ENCODE assay signal across 11 cellular contexts in genomic region chr17:62869885-62870580, GRCh38.
A peak's percentile ranks its signal among the peaks of the same experiment; 100 is the strongest.
DNase-seq lines count a peak whose midpoint lies in the region; ATAC-seq and TF ChIP-seq lines count a peak whose summit lies in the region.
"Had no signal": no experiment of that assay in that cellular context is flagged by ENCODE, and none has a peak within 500 bp of the region (broad histone marks: within the 10 kb centered on the region; RNA-seq: fewer than 3 reads in every experiment).

No MANE protein-coding gene starts in this region.

- no peaks in the 10 kb centered on the region for H3K36me3 ChIP-seq in hepatocyte (replicated peaks; ENCODE audit: insufficient read depth, low read depth)

- no peak overlapping the region; the same call in 1 of the 2 replicates for H3K4me3 ChIP-seq in AG04449 (ENCODE audit: low read depth, low read length)
- no peak overlapping the region for H3K4me3 ChIP-seq in hepatocyte

- no peak overlapping the region for H3K27ac Mint-ChIP-seq in stimulated activated effector memory CD8-positive, alpha-beta T cell treated with anti-CD3 and anti-CD28 coated beads, Interleukin-12 subunit alpha, Interleukin-12 subunit beta, amount 100 ng/mL, for 72 hours
- H3K27ac Mint-ChIP-seq: immature natural killer cell had no signal

- no peaks in the 10 kb centered on the region for H3K9me3 Mint-ChIP-seq in stimulated activated effector memory CD8-positive, alpha-beta T cell treated with anti-CD3 and anti-CD28 coated beads, Interleukin-12 subunit alpha, Interleukin-12 subunit beta, amount 100 ng/mL, for 72 hours
- H3K9me3 Mint-ChIP-seq: immature natural killer cell had no signal

- peak; percentile 89 for ATAC-seq in SK-N-SH treated with all-trans-retinoic acid at 6 μM for 48 hours
- no peak for ATAC-seq in stimulated activated effector memory CD8-positive, alpha-beta T cell treated with anti-CD3 and anti-CD28 coated beads, Interleukin-12 subunit alpha, Interleukin-12 subunit beta, amount 100 ng/mL, for 72 hours

- H4K20me1 ChIP-seq in hepatocyte (ENCODE audit: insufficient read depth, poor library complexity, severe bottlenecking), result no peaks in the 10 kb centered on the region

- H3K4me1 Mint-ChIP-seq in stimulated activated effector memory CD8-positive, alpha-beta T cell treated with anti-CD3 and anti-CD28 coated beads, Interleukin-12 subunit alpha, Interleukin-12 subunit beta, amount 100 ng/mL, for 72 hours, result no peaks in the 10 kb centered on the region
- H3K4me1 Mint-ChIP-seq: CD14-positive monocyte, immature natural killer cell had no signal

- POLR2A ChIA-PET in AG04449 (lab: Yijun Ruan, JAX), result no interaction called here

- no peaks in the 10 kb centered on the region for H3K27me3 ChIP-seq in hepatocyte

- H3K4me3 Mint-ChIP-seq in stimulated activated effector memory CD8-positive, alpha-beta T cell treated with anti-CD3 and anti-CD28 coated beads, Interleukin-12 subunit alpha, Interleukin-12 subunit beta, amount 100 ng/mL, for 72 hours, result no peak overlapping the region
- H3K4me3 Mint-ChIP-seq: CD14-positive monocyte, immature natural killer cell had no signal

- no peak overlapping the region for H2AFZ ChIP-seq in hepatocyte

- peak; percentile 85 for DNase-seq in AG04449 (ENCODE audit: low read depth, low spot score)
- DNase-seq in HT1080 (ENCODE audit: low read depth), result peak; percentile 48
- peak; percentile 69 for DNase-seq in hepatocyte (ENCODE audit: low spot score)
- no peak for DNase-seq in OCI-M2 (lab: John Stamatoyannopoulos, UW; ENCODE audit: unreplicated experiment)
- DNase-seq in LoVo (ENCODE audit: low spot score), result no peak
- DNase-seq in activated CD8-positive, alpha-beta memory T cell treated with anti-CD3 and anti-CD28 coated beads, Interleukin-2, amount 50 U/mL, for 48 hours, result no peak
- DNase-seq in stimulated activated effector memory CD8-positive, alpha-beta T cell treated with anti-CD3 and anti-CD28 coated beads, Interleukin-12 subunit alpha, Interleukin-12 subunit beta, amount 100 ng/mL, for 72 hours (ENCODE audit: low spot score in 2 of 2), result no peak
- DNase-seq: immature natural killer cell; stimulated activated CD4-positive, alpha-beta T cell treated with anti-CD3 and anti-CD28 coated beads, Interleukin-4, amount 100 ng/mL, for 4 hours had no signal

- peak overlapping the region; percentile 40 for H3K27ac ChIP-seq in hepatocyte

- H3K79me2 ChIP-seq in hepatocyte, result no peaks in the 10 kb centered on the region

- no peak for TF ChIP-seq CTCF in AG04449 (IDR thresholded peaks at IDR 0.05; ENCODE audit: insufficient read depth, low read length, missing control alignments)
- TF ChIP-seq CTCF in hepatocyte (IDR thresholded peaks at IDR 0.05; ENCODE audit: poor library complexity), result no peak

- WGBS in hepatocyte (ENCODE audit: low lambda C conversion rate, missing lambda C conversion rate), result 45% methylated on average over 7 of the region's 7 CpGs

- no peaks in the 10 kb centered on the region for H3K36me3 Mint-ChIP-seq in stimulated activated effector memory CD8-positive, alpha-beta T cell treated with anti-CD3 and anti-CD28 coated beads, Interleukin-12 subunit alpha, Interleukin-12 subunit beta, amount 100 ng/mL, for 72 hours
- H3K36me3 Mint-ChIP-seq: CD14-positive monocyte, immature natural killer cell had no signal

- no peaks in the 10 kb centered on the region for H3K9me2 ChIP-seq in hepatocyte (replicated peaks; ENCODE audit: insufficient read depth)

- H3K9me3 ChIP-seq in hepatocyte (ENCODE audit: low read depth), result no peaks in the 10 kb centered on the region

- H3K4me2 ChIP-seq in hepatocyte, result no peak overlapping the region

- CTCF ChIA-PET in AG04449 (lab: Yijun Ruan, JAX), result no interaction called here

- no peaks in the 10 kb centered on the region for H3K4me1 ChIP-seq in hepatocyte (ENCODE audit: insufficient read depth)

TF ChIP-seq in SK-N-SH treated with all-trans-retinoic acid at 6 μM for 48 hours, 23 proteins besides CTCF, POLR2A, EP300 and RAD21 (continues in another document):
- TF ChIP-seq SNAI2 (CRISPR knock-in tag; IDR thresholded peaks at IDR 0.05), result no peak
- TF ChIP-seq TSHZ2 (CRISPR knock-in tag; IDR thresholded peaks at IDR 0.05), result peak; percentile 59; the same call in 1 of the 2 replicates
- TF ChIP-seq OSR1 (CRISPR knock-in tag; IDR thresholded peaks at IDR 0.05), result no peak
- no peak for TF ChIP-seq ISL1 (CRISPR knock-in tag; IDR thresholded peaks at IDR 0.05)
- no peak for TF ChIP-seq TOX (CRISPR knock-in tag; IDR thresholded peaks at IDR 0.05; ENCODE audit: borderline replicate concordance)
- TF ChIP-seq ZNF8 (CRISPR knock-in tag; IDR thresholded peaks at IDR 0.05), result no peak
- TF ChIP-seq ZFP3 (CRISPR knock-in tag; IDR thresholded peaks at IDR 0.05), result no peak
- no peak for TF ChIP-seq ZNF565 (CRISPR knock-in tag; conservative IDR thresholded peaks at IDR 0.05; ENCODE audit: low read depth)
- TF ChIP-seq PPARA (CRISPR knock-in tag; IDR thresholded peaks at IDR 0.05; ENCODE audit: borderline replicate concordance), result no peak
- TF ChIP-seq PATZ1 (CRISPR knock-in tag; IDR thresholded peaks at IDR 0.05; ENCODE audit: borderline replicate concordance), result no peak
- TF ChIP-seq BACH2 (CRISPR knock-in tag; IDR thresholded peaks at IDR 0.05; ENCODE audit: borderline replicate concordance), result no peak
- no peak for TF ChIP-seq RARB (CRISPR knock-in tag; IDR thresholded peaks at IDR 0.05)
- no peak for TF ChIP-seq CREB5 (CRISPR knock-in tag; IDR thresholded peaks at IDR 0.05; ENCODE audit: low read depth)
- no peak for TF ChIP-seq ZC3H10 (CRISPR knock-in tag; IDR thresholded peaks at IDR 0.05)
- no peak for TF ChIP-seq ZNF70 (CRISPR knock-in tag; IDR thresholded peaks at IDR 0.05)
- no peak for TF ChIP-seq ZFP30 (CRISPR knock-in tag; IDR thresholded peaks at IDR 0.05)
- no peak for TF ChIP-seq POU6F1 (CRISPR knock-in tag; IDR thresholded peaks at IDR 0.05; ENCODE audit: borderline replicate concordance, low read depth)
- TF ChIP-seq ESRRG (CRISPR knock-in tag; IDR thresholded peaks at IDR 0.05), result no peak

Comparison
In these comparisons a context has a peak if more than half of its experiments do, and no peak if none do; other contexts are left out.
1. DNase-seq: peak in AG04449 (single experiment), HT1080 (single experiment) and hepatocyte (single experiment); none in OCI-M2 (single experiment), LoVo (single experiment), activated CD8-positive, alpha-beta memory T cell treated with anti-CD3 and anti-CD28 coated beads, Interleukin-2, amount 50 U/mL, for 48 hours (single experiment) and stimulated activated effector memory CD8-positive, alpha-beta T cell treated with anti-CD3 and anti-CD28 coated beads, Interleukin-12 subunit alpha, Interleukin-12 subunit beta, amount 100 ng/mL, for 72 hours (0 of 2).